In the genomic region with DNA sequence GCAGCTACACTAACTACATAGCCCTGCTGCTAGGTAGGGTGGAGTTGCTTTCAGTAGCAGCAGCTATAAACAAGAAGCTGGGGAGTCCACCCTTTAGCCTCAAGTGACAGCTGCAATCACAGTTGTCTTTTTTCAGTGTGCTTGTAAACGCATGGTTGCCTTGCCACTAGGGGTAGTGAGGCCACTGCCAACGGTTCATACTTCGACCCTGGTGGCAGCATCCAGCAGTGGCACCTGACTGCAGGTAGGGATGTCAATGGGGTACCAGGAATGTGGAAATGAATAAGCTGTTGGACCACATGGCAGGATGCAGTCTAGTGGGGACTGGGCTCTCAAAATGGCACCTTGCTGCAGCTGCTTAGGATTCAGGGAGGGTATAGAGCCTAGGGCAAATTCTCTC, we compare ENCODE assay signal across 25 cellular contexts.
A peak's percentile ranks its signal among the peaks of the same experiment; 100 is the strongest.
DNase-seq lines count a peak whose midpoint lies in the region; FAIRE-seq and TF ChIP-seq lines count a peak whose summit lies in the region.
"Had no signal": no experiment of that assay in that cellular context is flagged by ENCODE, and none has a peak within 500 bp of the region (broad histone marks: within the 10 kb centered on the region; RNA-seq: fewer than 3 reads in every experiment).

No MANE protein-coding gene starts in this region.

- H2AK5ac ChIP-seq in H9 (ENCODE audit: insufficient read length, low read length) (no peak overlapping the region), H1 (ENCODE audit: low read depth, low read length) (no peak overlapping the region)

- no peaks in the 10 kb centered on the region for H3K27me3 Mint-ChIP-seq in H9 (ENCODE audit: low read depth)
- H3K27me3 Mint-ChIP-seq: CD4-positive, alpha-beta T cell; CD8-positive, alpha-beta memory T cell had no signal

- CTCF ChIA-PET in H1 (lab: Charles Lee; ENCODE audit: partially characterized antibody), result interaction anchor here (0.5 to 1.4 kb wide), 8 partner anchors 8 to 126 kb away, joined by 3 to 5 read pairs (median 3); no protein-coding TSS in a partner anchor
- CTCF ChIA-PET in HEK293T (lab: Yijun Ruan, JAX), result no interaction called here

- H3K4me2 ChIP-seq in H9 (ENCODE audit: insufficient read depth, insufficient read length, low read length) (no peak overlapping the region), H1 (ENCODE audit: insufficient read depth in 1 of 2, low read depth in 2 of 2, low read length in 2 of 2) (no peak overlapping the region)
- H3K4me2 ChIP-seq: A549; BLaER1 treated with 17β-estradiol and CSF1 and Interleukin-3, amounts not matched to agents 10 nM and 100 nM had no signal

- no peak overlapping the region for H3K14ac ChIP-seq in H9 (ENCODE audit: insufficient read depth, low read length)
- no peak overlapping the region for H3K14ac ChIP-seq in H1 (ENCODE audit: insufficient read length)

- H4K20me1 ChIP-seq in H9 (ENCODE audit: control insufficient read depth, insufficient read depth, insufficient read length) (no peaks in the 10 kb centered on the region), H1 (replicated peaks in 1 of 2; ENCODE audit: control insufficient read depth in 1 of 2, insufficient read depth in 2 of 2, low read length in 2 of 2) (no peaks in the 10 kb centered on the region)
- H4K20me1 ChIP-seq: BLaER1 treated with 17β-estradiol and CSF1 and Interleukin-3, amounts not matched to agents 10 nM and 100 nM had no signal

- H3K36me3 Mint-ChIP-seq in H9 (ENCODE audit: insufficient read depth in 1 of 3, low read depth in 3 of 3), result peaks cover 0 to 4% (median 4%) of the 10 kb centered on the region in 3 experiments; a peak in 4 of 7 replicates
- H3K36me3 Mint-ChIP-seq: CD14-positive monocyte; CD8-positive, alpha-beta memory T cell had no signal

- H3K27ac Mint-ChIP-seq in H9, result no peak overlapping the region
- H3K27ac Mint-ChIP-seq: CD14-positive monocyte; CD4-positive, alpha-beta T cell; CD8-positive, alpha-beta memory T cell had no signal

- H4K5ac ChIP-seq in H9 (ENCODE audit: insufficient read length, low read depth, low read length), result no peak overlapping the region
- H4K5ac ChIP-seq in H1 (ENCODE audit: insufficient read length, low read depth, low read length), result no peak overlapping the region

- H3K27ac ChIP-seq in H9 (ENCODE audit: insufficient read length, low read depth, low read length) (no peak overlapping the region), H1 (ENCODE audit: low read depth, low read length) (no peak overlapping the region)
- H3K27ac ChIP-seq: A549; BLaER1 treated with 17β-estradiol and CSF1 and Interleukin-3, amounts not matched to agents 10 nM and 100 nM; GM23248 had no signal

- no peak overlapping the region for H4K8ac ChIP-seq in H9 (replicated peaks; ENCODE audit: insufficient read length, low read depth, low read length)
- H4K8ac ChIP-seq in H1 (ENCODE audit: extremely low read depth, insufficient read depth, low read length), result 0 out of 2 replicates have a peak overlapping the region, but pooled peaks have one; percentile 41

- H3K27me3 ChIP-seq in H9 (ENCODE audit: insufficient read depth, low read length), result no peaks in the 10 kb centered on the region
- no peaks in the 10 kb centered on the region for H3K27me3 ChIP-seq in H1 (replicated peaks in 1 of 4; ENCODE audit: control insufficient read depth in 3 of 4, extremely low read depth in 1 of 4, insufficient read depth in 3 of 4, low read length in 3 of 4)
- H3K27me3 ChIP-seq: BE2C; BLaER1 treated with 17β-estradiol and CSF1 and Interleukin-3, amounts not matched to agents 10 nM and 100 nM had no signal

- WGBS in H9 (ENCODE audit: extremely low coverage, insufficient read length, low lambda C conversion rate), result no CpG with 5 or more reads among the region's 3 CpGs
- 74% methylated on average over 3 of the region's 3 CpGs; no CpG with 5 or more reads in 1 of the 2 experiments for WGBS in H1 (ENCODE audit: extremely low coverage in 1 of 2, insufficient coverage in 1 of 2, insufficient read length in 1 of 2, insufficient replicate concordance in 2 of 2, low coverage in 1 of 2, low lambda C conversion rate in 2 of 2, missing lambda C conversion rate in 1 of 2), 2 experiments

- POLR2A ChIA-PET in H1 (lab: Charles Lee; ENCODE audit: partially characterized antibody), result no interaction called here
- POLR2A ChIA-PET in HEK293T (lab: Yijun Ruan, JAX), result no interaction called here

- H4K91ac ChIP-seq in H9 (ENCODE audit: insufficient read length, low read depth, low read length) (no peak overlapping the region), H1 (replicated peaks; ENCODE audit: insufficient read length, low read length) (no peak overlapping the region)

- H3K9ac ChIP-seq in H9 (ENCODE audit: extremely low read depth, insufficient read length, low read length) (no peak overlapping the region), H1 (replicated peaks in 1 of 4; ENCODE audit: extremely low read depth in 1 of 4, low read depth in 3 of 4, low read length in 3 of 4) (no peak overlapping the region)
- H3K9ac ChIP-seq: BLaER1 treated with 17β-estradiol and CSF1 and Interleukin-3, amounts not matched to agents 10 nM and 100 nM; GM23248 had no signal

- H3K4me3 Mint-ChIP-seq in H9, result no peak overlapping the region
- H3K4me3 Mint-ChIP-seq: CD14-positive monocyte; CD4-positive, alpha-beta T cell; CD8-positive, alpha-beta memory T cell had no signal

- no peaks in the 10 kb centered on the region for H3K79me2 ChIP-seq in H9 (ENCODE audit: insufficient read depth, low read length)
- H3K79me2 ChIP-seq in H1 (ENCODE audit: control insufficient read depth in 1 of 2, insufficient read depth in 2 of 2, low read length in 2 of 2), result no peaks in the 10 kb centered on the region

- no peak overlapping the region for H3K56ac ChIP-seq in H9 (ENCODE audit: insufficient read length, low read depth, low read length)
- no peak overlapping the region for H3K56ac ChIP-seq in H1 (replicated peaks; ENCODE audit: insufficient read length, low read depth, low read length)

- H3T11ph ChIP-seq in H9 (ENCODE audit: low read length), result no peak overlapping the region

- DNase-seq in H9, result peak; percentile 46
- no peak for DNase-seq in H1 (ENCODE audit: low read depth in 1 of 2, low spot score in 2 of 2)
- DNase-seq in iPS DF 19.7 (ENCODE audit: low read depth, low spot score), result peak; percentile 17
- DNase-seq in cerebellar cortex (ENCODE audit: low spot score), result no peak
- no peak for DNase-seq in NCI-H2196 (lab: John Stamatoyannopoulos, UW; ENCODE audit: unreplicated experiment)
- no peak for DNase-seq in HEK293T (ENCODE audit: extremely low spot score)
- DNase-seq: 8988T; ACHN; AML-193; BE2C; CD4-positive, alpha-beta T cell; CD8-positive, alpha-beta memory T cell; DMS 273 treated with DMSO at 0.1 percent for 48 hours; DMS79; EL; GDM1; GM23248; HCEC 1CT had no signal

- no peak for TF ChIP-seq POLR2A in H1 (IDR thresholded peaks at IDR 0.05; ENCODE audit: control extremely low read depth in 1 of 2, low read depth in 2 of 2, low read length in 2 of 2)

- H3K4me1 Mint-ChIP-seq in H9, result no peaks in the 10 kb centered on the region
- H3K4me1 Mint-ChIP-seq: CD14-positive monocyte; CD8-positive, alpha-beta memory T cell had no signal

- H2BK12ac ChIP-seq in H9 (ENCODE audit: insufficient read length, low read depth, low read length) (no peak overlapping the region), H1 (ENCODE audit: low read depth, low read length) (no peak overlapping the region)

- TF ChIP-seq RAD21 in H1 (IDR thresholded peaks at IDR 0.05 in 1 of 2, conservative IDR thresholded peaks at IDR 0.05 in 1 of 2; ENCODE audit: low read depth in 2 of 2, low read length in 2 of 2), result peak; percentile 7 to 21; a peak in 1 of 4 replicates

- no peak overlapping the region for H3K4me3 ChIP-seq in H1 (ENCODE audit: extremely low read depth in 1 of 4, insufficient read depth in 2 of 4, low read depth in 3 of 4, low read length in 4 of 4)
- H3K4me3 ChIP-seq: A549; BLaER1 treated with 17β-estradiol and CSF1 and Interleukin-3, amounts not matched to agents 10 nM and 100 nM; GM12878; GM23248 had no signal

- H2AFZ ChIP-seq in H9 (ENCODE audit: low read length) (no peak overlapping the region), H1 (ENCODE audit: low read length) (no peak overlapping the region)
- H2AFZ ChIP-seq: GM23248 had no signal

- no peak for FAIRE-seq in H1 (lab: Jason Lieb, UNC)
- FAIRE-seq: A549, D721Med, GM12878, GM19239, H54 had no signal

- no peak overlapping the region for H2BK20ac ChIP-seq in H9 (ENCODE audit: low read depth, low read length, poor library complexity, severe bottlenecking)
- no peak overlapping the region for H2BK20ac ChIP-seq in H1 (ENCODE audit: low read length)

- no peak overlapping the region for H2BK120ac ChIP-seq in H9 (ENCODE audit: low read depth, low read length, poor library complexity, severe bottlenecking)
- no peak overlapping the region for H2BK120ac ChIP-seq in H1 (replicated peaks; ENCODE audit: low read depth, low read length)

- no peak overlapping the region for H2BK5ac ChIP-seq in H9 (ENCODE audit: insufficient read length, low read length)
- no peak overlapping the region for H2BK5ac ChIP-seq in H1 (ENCODE audit: low read depth, low read length)

- no peaks in the 10 kb centered on the region for H3K4me1 ChIP-seq in H9 (ENCODE audit: insufficient read depth, low read length)
- no peaks in the 10 kb centered on the region for H3K4me1 ChIP-seq in H1 (replicated peaks in 1 of 4; ENCODE audit: control insufficient read depth in 3 of 4, insufficient read depth in 4 of 4, low read length in 3 of 4)
- H3K4me1 ChIP-seq: A549; BE2C; BLaER1 treated with 17β-estradiol and CSF1 and Interleukin-3, amounts not matched to agents 10 nM and 100 nM had no signal

- no peaks in the 10 kb centered on the region for H3K36me3 ChIP-seq in H1 (ENCODE audit: control insufficient read depth in 2 of 4, insufficient read depth in 4 of 4, low read length in 3 of 4)
- H3K36me3 ChIP-seq: BE2C; BLaER1 treated with 17β-estradiol and CSF1 and Interleukin-3, amounts not matched to agents 10 nM and 100 nM had no signal

- peaks cover 7 to 10% of the 10 kb centered on the region in 2 experiments; a peak in 3 of 5 replicates for H3K9me3 Mint-ChIP-seq in H9

- no peak overlapping the region for H3K23ac ChIP-seq in H9 (ENCODE audit: insufficient read length, low read depth, low read length)
- H3K23ac ChIP-seq in H1 (ENCODE audit: insufficient read length), result no peak overlapping the region

- no peaks in the 10 kb centered on the region for H3K9me3 ChIP-seq in H9 (ENCODE audit: control insufficient read depth, low read depth, low read length)
- no peaks in the 10 kb centered on the region for H3K9me3 ChIP-seq in H1 (ENCODE audit: insufficient read depth in 2 of 2, low read depth in 1 of 2, low read length in 1 of 2)
- H3K9me3 ChIP-seq: BE2C had no signal

- H3K79me1 ChIP-seq in H9 (ENCODE audit: insufficient read depth, low read depth, low read length, poor library complexity, severe bottlenecking) (no peaks in the 10 kb centered on the region), H1 (ENCODE audit: low read depth, low read length) (no peaks in the 10 kb centered on the region)

- H2BK15ac ChIP-seq in H9 (ENCODE audit: low read depth, low read length) (no peak overlapping the region), H1 (ENCODE audit: low read length) (no peak overlapping the region)

- H3K18ac ChIP-seq in H9 (ENCODE audit: insufficient read length, low read depth, low read length), result no peak overlapping the region
- no peak overlapping the region for H3K18ac ChIP-seq in H1 (ENCODE audit: extremely low read depth, low read length)

- H3K23me2 ChIP-seq in H9 (ENCODE audit: insufficient read length, low read depth, low read length, poor library complexity, severe bottlenecking) (no peaks in the 10 kb centered on the region), H1 (ENCODE audit: low read depth, low read length) (no peaks in the 10 kb centered on the region)

- TF ChIP-seq CTCF in H9 (conservative IDR thresholded peaks at IDR 0.05) (peak; percentile 34; the same call in 2 of the 3 replicates), H1 (IDR thresholded peaks at IDR 0.05; ENCODE audit: control extremely low read depth in 1 of 3, insufficient read depth in 1 of 3, low read depth in 1 of 3, low read length in 3 of 3) (peak in 2 of 3 experiments; percentile 24 to 54; a peak in 3 of 4 replicates)

- no peak for TF ChIP-seq EP300 in H1 (IDR thresholded peaks at IDR 0.05; ENCODE audit: borderline replicate concordance in 1 of 2, low read depth in 2 of 2, low read length in 2 of 2)

- H3K4ac ChIP-seq in H9 (ENCODE audit: low read depth, low read length), result no peak overlapping the region
- no peak overlapping the region for H3K4ac ChIP-seq in H1 (replicated peaks; ENCODE audit: insufficient read length, low read depth, low read length)

Comparison
In these comparisons a context has a peak if more than half of its experiments do, and no peak if none do; other contexts are left out.
1. DNase-seq: peak in H9 (single experiment) and iPS DF 19.7 (single experiment); none in H1 (0 of 2), cerebellar cortex (single experiment), NCI-H2196 (single experiment) and HEK293T (single experiment).